15 cellular contexts compared by ENCODE assay signal in genomic region chr1:213997031-213997771, GRCh38. TPM values are rescaled to one million over a fixed set of nuclear protein-coding genes. Genes with fewer than 3 reads are reported as not detected.
DNase-seq lines count a peak whose midpoint lies in the region; ATAC-seq and TF ChIP-seq lines count a peak whose summit lies in the region.
"Had no signal": no experiment of that assay in that cellular context is flagged by ENCODE, and none has a peak within 500 bp of the region (broad histone marks: within the 10 kb centered on the region; RNA-seq: fewer than 3 reads in every experiment).

No MANE protein-coding gene starts in this region.

- H4K20me1 ChIP-seq in GM23248 (ENCODE audit: insufficient read depth): no peaks in the 10 kb centered on the region

- H3K9me3 ChIP-seq in GM23248 (ENCODE audit: low read depth) (no peaks in the 10 kb centered on the region), SJCRH30 (replicated peaks) (no peaks in the 10 kb centered on the region), psoas muscle (no peaks in the 10 kb centered on the region)
- H3K9me3 ChIP-seq: spleen had no signal

- no peaks in the 10 kb centered on the region for H3K4me1 ChIP-seq in GM23248 (ENCODE audit: insufficient read depth)
- H3K4me1 ChIP-seq in SJCRH30: peaks cover 51% of the 10 kb centered on the region
- H3K4me1 ChIP-seq in psoas muscle: no peaks in the 10 kb centered on the region
- H3K4me1 ChIP-seq: spleen had no signal

- H3K79me2 ChIP-seq in GM23248 (ENCODE audit: insufficient read depth): no peaks in the 10 kb centered on the region

- H3K27me3 ChIP-seq in GM23248 (replicated peaks; ENCODE audit: insufficient read depth) (peaks cover 17% of the 10 kb centered on the region), SJCRH30 (no peaks in the 10 kb centered on the region), psoas muscle (ENCODE audit: insufficient read depth in 3 of 3, low read length in 2 of 3) (no peaks in the 10 kb centered on the region)

- H3K9me2 ChIP-seq in GM23248 (ENCODE audit: insufficient read depth): no peaks in the 10 kb centered on the region

- DNase-seq in GM23248 (no peak), SJCRH30 (peak; percentile 92 to 96), head of caudate nucleus (peak in 25 of 42 donors; percentile 40 to 76 (median 58)), psoas muscle (no peak), NCI-H2196 (lab: John Stamatoyannopoulos, UW; ENCODE audit: unreplicated experiment) (no peak), SHP77 (lab: John Stamatoyannopoulos, UW) (no peak)
- DNase-seq: activated CD4-positive, alpha-beta T cell treated with anti-CD3 and anti-CD28 coated beads for 36 hours; NK-92 treated with Interleukin-12 subunit alpha and Interleukin-12 subunit beta, amount 100 ng/mL, for 24 hours; occipital lobe; SIG-M5; spleen had no signal

- no peaks in the 10 kb centered on the region for H3K36me3 ChIP-seq in GM23248 (ENCODE audit: low read depth)
- H3K36me3 ChIP-seq in SJCRH30: peaks cover 38% of the 10 kb centered on the region
- H3K36me3 ChIP-seq in psoas muscle (ENCODE audit: insufficient read depth in 1 of 2, low read depth in 1 of 2): no peaks in the 10 kb centered on the region

- in situ Hi-C loops in GM23248 (cut with MboI): no loop called here

- ATAC-seq in psoas muscle (peak; percentile 28 to 43 (median 30)), HG02970 (IDR thresholded peaks at IDR 0.05; ENCODE audit: low FRiP score, unreplicated experiment) (no peak), HG03432 (IDR thresholded peaks at IDR 0.05; ENCODE audit: unreplicated experiment) (no peak)
- ATAC-seq: activated CD4-positive, alpha-beta T cell treated with anti-CD3 and anti-CD28 coated beads for 36 hours; stimulated activated memory B cell treated with anti-CD40 and anti-IgM and Interleukin-4, amounts not matched to agents 10 μg/mL and 1 μg/mL and 100 μg/mL, for 72 hours had no signal

- 34 to 37% methylated on average over 27 of the region's 27 CpGs for WGBS in GM23248 (ENCODE audit: low coverage in 1 of 2, low lambda C conversion rate in 2 of 2, missing lambda C conversion rate in 2 of 2), 2 experiments
- 58 to 69% (median 64%) methylated on average over 27 of the region's 27 CpGs for WGBS in psoas muscle, 3 donors

- peak overlapping the region; percentile 9 for H3K4me2 ChIP-seq in GM23248 (ENCODE audit: unreplicated experiment)

- H2AFZ ChIP-seq in GM23248: no peak overlapping the region

- no peak for TF ChIP-seq CTCF in psoas muscle (IDR thresholded peaks at IDR 0.05)

- no peaks in the 10 kb centered on the region for H3F3A ChIP-seq in GM23248 (ENCODE audit: insufficient read depth)

- intact Hi-C loops in head of caudate nucleus (cut with DNase I) (no loop called here), psoas muscle (cut with DNase I) (no loop called here)

- H3K27ac ChIP-seq in GM23248: no peak overlapping the region
- H3K27ac ChIP-seq in SJCRH30: peak overlapping the region; percentile 99
- H3K27ac ChIP-seq in psoas muscle: peak overlapping the region; percentile 68
- H3K27ac ChIP-seq: coronary artery, spleen had no signal

- no peak overlapping the region for H3K9ac ChIP-seq in GM23248

- H3K4me3 ChIP-seq in GM23248: no peak overlapping the region
- H3K4me3 ChIP-seq in SJCRH30: peak overlapping the region; percentile 47
- H3K4me3 ChIP-seq in psoas muscle: no peak overlapping the region
- H3K4me3 ChIP-seq: coronary artery, spleen had no signal

RNA-seq across cellular contexts. Expression of gene PROX1, which starts 9.4 kb away (rescaled TPM):
- under 0.01 and 0.13 TPM in 2 replicates for total RNA-seq in GM23248 (2014; rRNA removed; shearing (Covaris generic))
- polyA plus RNA-seq in GM23248 (2016; fragmentation: Nextera tagmentation; extraction: Ambion mirVana): 0.20 and 0.35 TPM in 2 replicates
- 18.4 and 19.9 TPM in 2 replicates for total RNA-seq in SJCRH30 (2014; rRNA removed; shearing (Covaris generic))
- 10 to 100 TPM in 3 of 4 donors, 1 to 10 TPM in 1; 8.3 to 20.6 (median 18.3) TPM for total RNA-seq in psoas muscle
- 1 to 10 TPM in 1 of 3 donors, under 1 TPM in 2; 0.40 to 1.7 (median 0.93) TPM for polyA plus RNA-seq in psoas muscle

Comparison
In these comparisons a context has a peak if more than half of its experiments do, and no peak if none do; other contexts are left out.
1. DNase-seq: peak in SJCRH30 (2 of 2) and head of caudate nucleus (25 of 42); none in GM23248 (single experiment), psoas muscle (0 of 2), NCI-H2196 (single experiment) and SHP77 (0 of 2).
2. ATAC-seq: peak in psoas muscle (4 of 4); none in HG02970 (single experiment) and HG03432 (single experiment).